Comparison of ENCODE assay signal across 16 cellular contexts in genomic region chr9:38059233-38059936, GRCh38. TPM values are rescaled to one million over a fixed set of nuclear protein-coding genes. Genes with fewer than 3 reads are reported as not detected.
DNase-seq lines count a peak whose midpoint lies in the region; ATAC-seq and TF ChIP-seq lines count a peak whose summit lies in the region.
"Had no signal": no experiment of that assay in that cellular context is flagged by ENCODE, and none has a peak within 500 bp of the region (broad histone marks: within the 10 kb centered on the region; RNA-seq: fewer than 3 reads in every experiment).

No MANE protein-coding gene starts in this region.

- CTCF ChIA-PET in Panc1 (lab: Charles Lee), result no interaction called here
- CTCF ChIA-PET in PC-3 (lab: Charles Lee), result no interaction called here

- peaks cover 3% of the 10 kb centered on the region; the same call in 1 of the 2 replicates for H3K36me3 ChIP-seq in Panc1 (ENCODE audit: control insufficient read depth, insufficient read depth, low read length)
- no peaks in the 10 kb centered on the region for H3K36me3 ChIP-seq in tibial artery
- no peaks in the 10 kb centered on the region for H3K36me3 ChIP-seq in MM.1S (replicated peaks; ENCODE audit: insufficient read depth, low read length)
- peaks cover 31% of the 10 kb centered on the region for H3K36me3 ChIP-seq in PC-3 (ENCODE audit: low read depth, low read length)
- H3K36me3 ChIP-seq: BLaER1, vagina had no signal

- POLR2A ChIA-PET in Panc1 (lab: Charles Lee), result no interaction called here
- POLR2A ChIA-PET in PC-3 (lab: Charles Lee; ENCODE audit: unreplicated experiment), result no interaction called here

- in situ Hi-C loops in Panc1 (cut with HindIII; ENCODE audit: low pct_unique_long_range_greater_than_20kb, low sequenced_read_pairs), result no loop called here

- BruUV-seq in Panc1 (replicated peaks; lab: Mats Ljungman, UMichigan) (no TSS peak), PC-3 (replicated peaks; lab: Mats Ljungman, UMichigan) (no TSS peak)

- H4K20me1 ChIP-seq in MM.1S (ENCODE audit: insufficient read depth, low read length) (no peaks in the 10 kb centered on the region), PC-3 (ENCODE audit: low read length) (peaks cover 80% of the 10 kb centered on the region)

- intact Hi-C loops in Panc1 (cut with micrococcal nuclease; ENCODE audit: unreplicated experiment) (no loop called here), tibial artery (cut with DNase I; ENCODE audit: low total_unique reads) (no loop called here), PC-3 (cut with micrococcal nuclease) (no loop called here)

- no peak overlapping the region for H3K9ac ChIP-seq in MM.1S (ENCODE audit: low read length)
- no peak overlapping the region for H3K9ac ChIP-seq in PC-3 (ENCODE audit: low read length)
- H3K9ac ChIP-seq: BLaER1 had no signal

- H3K9me2 ChIP-seq in MM.1S (replicated peaks; ENCODE audit: insufficient read depth, low read length) (no peaks in the 10 kb centered on the region), PC-3 (replicated peaks; ENCODE audit: low read length) (no peaks in the 10 kb centered on the region)

- H3K27me3 ChIP-seq in Panc1 (ENCODE audit: control insufficient read depth, insufficient read depth, low read length) (no peaks in the 10 kb centered on the region), tibial artery (no peaks in the 10 kb centered on the region), MM.1S (replicated peaks; ENCODE audit: insufficient read depth, low read length) (no peaks in the 10 kb centered on the region), PC-3 (ENCODE audit: low read length) (no peaks in the 10 kb centered on the region)
- H3K27me3 ChIP-seq: BLaER1, vagina had no signal

- H3K4me3 ChIP-seq in Panc1 (ENCODE audit: low read depth in 2 of 2, low read length in 2 of 2), result peak overlapping the region in 1 of 2 experiments; percentile 29; a peak in 3 of 4 replicates
- no peak overlapping the region for H3K4me3 ChIP-seq in fibroblast of pulmonary artery (replicated peaks; ENCODE audit: low read depth, low read length)
- H3K4me3 ChIP-seq in tibial artery, result no peak overlapping the region
- H3K4me3 ChIP-seq in MM.1S (ENCODE audit: low read length), result no peak overlapping the region
- H3K4me3 ChIP-seq in PC-3 (ENCODE audit: low read length), result no peak overlapping the region
- H3K4me3 ChIP-seq: BLaER1, vagina had no signal

- DNase-seq in Panc1 (ENCODE audit: low read depth, low spot score) (no peak), fibroblast of pulmonary artery (ENCODE audit: low read depth) (peak; percentile 54), lung microvascular endothelial cell (ENCODE audit: low read depth in 2 of 2) (peak; percentile 50 to 90), tibial artery (no peak), MM.1S (no peak), NCI-H82 treated with DMSO at 0.1 percent for 48 hours (lab: John Stamatoyannopoulos, UW; ENCODE audit: unreplicated experiment) (no peak), PC-3 (no peak)
- DNase-seq: activated CD4-positive, alpha-beta T cell treated with anti-CD3 and anti-CD28 coated beads, Interleukin-2, amount 50 U/mL, for 48 hours; DMS79 treated with DMSO at 0.1 percent for 48 hours; effector memory CD8-positive, alpha-beta T cell; NCI-H1930; NCI-H526 had no signal

- peaks cover 91% of the 10 kb centered on the region for H3K4me1 ChIP-seq in Panc1 (ENCODE audit: control insufficient read depth, insufficient read depth, low read length)
- peaks cover 0 to 64% (median 38%) of the 10 kb centered on the region in 4 donors for H3K4me1 ChIP-seq in tibial artery
- no peaks in the 10 kb centered on the region for H3K4me1 ChIP-seq in MM.1S (ENCODE audit: low read length)
- peaks cover 26% of the 10 kb centered on the region for H3K4me1 ChIP-seq in PC-3 (ENCODE audit: insufficient read depth, low read length)

- TF ChIP-seq CTCF in Panc1 (IDR thresholded peaks at IDR 0.05) (no peak), fibroblast of pulmonary artery (IDR thresholded peaks at IDR 0.05; ENCODE audit: low read length, missing control alignments) (no peak), tibial artery (IDR thresholded peaks at IDR 0.05) (no peak), MM.1S (IDR thresholded peaks at IDR 0.05; ENCODE audit: low read length) (no peak), PC-3 (conservative IDR thresholded peaks at IDR 0.05; ENCODE audit: low read depth, low read length) (no peak)

- no peak overlapping the region for H2AFZ ChIP-seq in MM.1S (ENCODE audit: low read length)
- no peak overlapping the region for H2AFZ ChIP-seq in PC-3 (ENCODE audit: low read length)

- ATAC-seq in Panc1 (no peak), HG03045 (IDR thresholded peaks at IDR 0.05; ENCODE audit: unreplicated experiment) (no peak), PC-3 (no peak)
- ATAC-seq: activated T-helper 17 cell treated with anti-CD3 and anti-CD28 coated beads, Interleukin-2, amount 50 U/mL, for 72 hours; effector memory CD8-positive, alpha-beta T cell had no signal

- H3K9me3 ChIP-seq in Panc1 (ENCODE audit: control insufficient read depth, insufficient read depth, low read depth, low read length), result no peaks in the 10 kb centered on the region
- no peaks in the 10 kb centered on the region for H3K9me3 ChIP-seq in tibial artery
- H3K9me3 ChIP-seq in MM.1S (replicated peaks; ENCODE audit: insufficient read depth, low read length), result no peaks in the 10 kb centered on the region
- no peaks in the 10 kb centered on the region for H3K9me3 ChIP-seq in PC-3 (ENCODE audit: low read length)
- H3K9me3 ChIP-seq: BLaER1, vagina had no signal

- H3K79me2 ChIP-seq in MM.1S (ENCODE audit: low read length) (no peaks in the 10 kb centered on the region), PC-3 (ENCODE audit: low read length) (peaks cover 99% of the 10 kb centered on the region)

- no peak overlapping the region for H3K4me2 ChIP-seq in MM.1S (ENCODE audit: low read depth, low read length)
- no peak overlapping the region for H3K4me2 ChIP-seq in PC-3 (ENCODE audit: low read length)

- H3F3A ChIP-seq in MM.1S (ENCODE audit: insufficient read depth, low read length), result no peaks in the 10 kb centered on the region
- no peaks in the 10 kb centered on the region for H3F3A ChIP-seq in PC-3 (ENCODE audit: low read length, unreplicated experiment)

- H3K27ac ChIP-seq in Panc1 (ENCODE audit: low read length) (peak overlapping the region; percentile 89), tibial artery (peak overlapping the region; percentile 43 to 56), MM.1S (ENCODE audit: low read length) (no peak overlapping the region), PC-3 (ENCODE audit: low read length) (no peak overlapping the region)
- H3K27ac ChIP-seq: BLaER1, vagina had no signal

RNA-seq across cellular contexts. Expression of gene SHB, which starts 9.6 kb away (rescaled TPM):
- total RNA-seq in Panc1 (2021; ENCODE audit: unreplicated experiment), result 59.9 TPM
- polyA plus RNA-seq in Panc1 (2012; ENCODE audit: insufficient read length), result 63.1 TPM
- total RNA-seq in lung microvascular endothelial cell, result 13.3 and 22.6 TPM in 2 replicates
- 56.4 and 77.1 TPM in 2 replicates for total RNA-seq in PC-3 (2014; rRNA removed)

Comparison
In these comparisons a context has a peak if more than half of its experiments do, and no peak if none do; other contexts are left out.
1. DNase-seq: peak in fibroblast of pulmonary artery (single experiment) and lung microvascular endothelial cell (2 of 2); none in Panc1 (single experiment), tibial artery (0 of 2), MM.1S (single experiment), NCI-H82 treated with DMSO at 0.1 percent for 48 hours (single experiment) and PC-3 (single experiment).
2. H3K27ac ChIP-seq: peak in Panc1 (single experiment) and tibial artery (2 of 2); none in MM.1S (single experiment) and PC-3 (single experiment).